ENCODE assay signal across 18 cellular contexts in the genomic region with DNA sequence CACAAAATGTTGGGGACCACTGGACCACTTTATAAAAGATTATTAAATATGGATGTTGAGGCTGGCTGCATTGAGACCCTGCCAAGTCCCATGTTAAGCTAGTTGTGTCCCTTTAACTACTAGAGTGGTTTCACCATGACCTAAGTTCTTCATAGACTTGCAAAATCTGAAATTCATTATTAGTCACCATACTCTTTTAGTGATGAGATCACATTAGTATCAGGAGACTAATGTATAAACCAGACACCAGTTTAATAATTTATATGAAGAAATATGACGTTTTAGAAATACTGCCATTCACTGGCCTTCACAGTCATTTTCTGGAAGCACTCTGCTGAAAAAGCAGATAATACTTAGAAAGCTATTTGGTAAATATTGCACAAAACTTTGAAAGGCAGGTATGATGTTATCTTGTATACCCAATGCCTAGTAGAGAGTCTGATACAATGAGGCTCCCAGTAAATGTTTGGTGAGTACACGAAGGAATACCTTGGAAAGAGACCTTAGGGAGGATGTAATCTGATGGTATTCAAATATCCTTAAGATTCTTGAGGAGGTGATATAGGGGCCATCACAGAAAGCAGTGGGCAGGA.
DNase-seq lines count a peak whose midpoint lies in the region; ATAC-seq lines count a peak whose summit lies in the region.
"Had no signal": no experiment of that assay in that cellular context is flagged by ENCODE, and none has a peak within 500 bp of the region (broad histone marks: within the 10 kb centered on the region; RNA-seq: fewer than 3 reads in every experiment).

No MANE protein-coding gene starts in this region.

- ATAC-seq in GM19463 (IDR thresholded peaks at IDR 0.05; ENCODE audit: unreplicated experiment) = peak; percentile 63
- ATAC-seq in HG03354 (IDR thresholded peaks at IDR 0.05; ENCODE audit: poor library complexity, severe bottlenecking, unreplicated experiment) = peak; percentile 86
- peak; percentile 64 for ATAC-seq in esophagus mucosa
- ATAC-seq in GM21528 (IDR thresholded peaks at IDR 0.05; ENCODE audit: low FRiP score, unreplicated experiment) = no peak

- in situ Hi-C loops in Caki2 (cut with HindIII; ENCODE audit: low pct_unique_long_range_greater_than_20kb, low sequenced_read_pairs) = no loop called here

- DNase-seq in Caki2 (ENCODE audit: low read depth) (peak; percentile 4), T1000 (lab: John Stamatoyannopoulos, UW) (no peak)
- no peak for DNase-seq in NK-92 treated with Interleukin-12 subunit alpha and Interleukin-12 subunit beta, amount 100 ng/mL, for 24 hours (lab: John Stamatoyannopoulos, UW)
- no peak for DNase-seq in activated naive CD4-positive, alpha-beta T cell (lab: John Stamatoyannopoulos, UW)
- DNase-seq: Caco-2, DND-41, GDM1, GM23248, NCI-H2029, NCI-H2171 treated with DMSO at 0.1 percent for 48 hours, NCI-H510A, NCI-H82, Peyer's patch, SHP77 treated with DMSO at 0.1 percent for 48 hours had no signal
